Comparison of ENCODE assay signal across 8 cellular contexts in genomic region chr11:27701262-27702105, GRCh38. TPM values are rescaled to one million over a fixed set of nuclear protein-coding genes. Genes with fewer than 3 reads are reported as not detected.
DNase-seq lines count a peak whose midpoint lies in the region; ATAC-seq and TF ChIP-seq lines count a peak whose summit lies in the region.

No MANE protein-coding gene starts in this region.

- H2BK5ac ChIP-seq in IMR-90 (ENCODE audit: low read depth, low read length, poor library complexity, severe bottlenecking) = peak overlapping the region; percentile 91

- CTCF ChIA-PET in IMR-90 (lab: Yijun Ruan, JAX) = interaction anchor here (0.6 to 0.7 kb wide), 2 partner anchors 13 to 1300 kb away, joined by 3 to 6 read pairs; no protein-coding TSS in a partner anchor

- TF ChIP-seq RAD21 in IMR-90 (IDR thresholded peaks at IDR 0.05; ENCODE audit: low read length) = peak; percentile 59

- dilution Hi-C loops in IMR-90 (cut with HindIII; ENCODE audit: low sequenced_read_pairs, unreplicated experiment) = no loop called here

- peaks cover 4 to 21% of the 10 kb centered on the region in 2 experiments; a peak in 3 of 4 replicates for H3K79me1 ChIP-seq in IMR-90 (ENCODE audit: low read depth in 1 of 2, low read length in 2 of 2)

- H3K56ac ChIP-seq in IMR-90 (ENCODE audit: extremely low read depth, insufficient read depth, low read length) = peak overlapping the region; percentile 89

- H2AK5ac ChIP-seq in IMR-90 (ENCODE audit: low read depth, low read length) = peak overlapping the region; percentile 55; the same call in 1 of the 2 replicates

- H2AK9ac ChIP-seq in IMR-90 (replicated peaks; ENCODE audit: low read depth, low read length, poor library complexity) = peak overlapping the region; percentile 80

- peak overlapping the region; percentile 100 for H3K9ac ChIP-seq in IMR-90 (ENCODE audit: low read depth, low read length)

- H3K4me3 ChIP-seq in GM06990 (replicated peaks; ENCODE audit: low read depth, low read length) (peak overlapping the region; percentile 52), IMR-90 (ENCODE audit: insufficient read depth, low read depth, low read length) (peak overlapping the region; percentile 85)

- H3K36me3 ChIP-seq in GM06990 (ENCODE audit: control insufficient read depth, insufficient read depth, low read length) = no peaks in the 10 kb centered on the region
- H3K36me3 ChIP-seq in IMR-90 (ENCODE audit: control insufficient read depth, insufficient read depth, low read length) = peaks cover 6% of the 10 kb centered on the region

- H3K18ac ChIP-seq in IMR-90 (ENCODE audit: low read depth, low read length) = peak overlapping the region; percentile 84

- H2BK15ac ChIP-seq in IMR-90 (ENCODE audit: low read depth, low read length) = peak overlapping the region; percentile 79; the same call in 1 of the 3 replicates

- intact Hi-C loops in IMR-90 (cut with micrococcal nuclease) (loop anchor here (1.0 to 5.0 kb wide), 9 partner anchors 17 to 1055 kb away; no protein-coding TSS in a partner anchor), left ventricle myocardium superior (cut with micrococcal nuclease) (no loop called here), sciatic nerve (cut with DNase I) (no loop called here), CD14-positive monocyte (cut with micrococcal nuclease) (no loop called here)

- H3K27me3 Mint-ChIP-seq in activated T-cell treated with anti-CD3 and anti-CD28 coated beads, Interleukin-2, amount 50 U/mL, for 72 hours (ENCODE audit: low read depth) = peaks cover 77% of the 10 kb centered on the region
- peaks cover 58 to 81% (median 69%) of the 10 kb centered on the region in 3 donors for H3K27me3 Mint-ChIP-seq in CD14-positive monocyte (ENCODE audit: low read depth in 3 of 3)

- peak overlapping the region; percentile 95 for H3K4ac ChIP-seq in IMR-90 (ENCODE audit: low read depth, low read length)

- peaks cover 8% of the 10 kb centered on the region for H3K4me1 ChIP-seq in IMR-90 (ENCODE audit: control insufficient read depth, insufficient read depth, low read length)

- H4K91ac ChIP-seq in IMR-90 (ENCODE audit: insufficient read depth, low read depth, low read length) = peak overlapping the region; percentile 79

- H3K27ac ChIP-seq in IMR-90 (ENCODE audit: insufficient read depth, low read length) = peak overlapping the region; percentile 99

- H3K14ac ChIP-seq in IMR-90 (replicated peaks; ENCODE audit: low read depth, low read length) = peak overlapping the region; percentile 94

- H3K4me2 ChIP-seq in IMR-90 (ENCODE audit: low read depth, low read length) = peak overlapping the region; percentile 97

- peak; percentile 84 for TF ChIP-seq POLR2A in IMR-90 (IDR thresholded peaks at IDR 0.05; ENCODE audit: low read depth, low read length)

- H2BK20ac ChIP-seq in IMR-90 (ENCODE audit: low read depth, low read length) = peak overlapping the region; percentile 83

- no peaks in the 10 kb centered on the region for H3K9me3 ChIP-seq in IMR-90 (ENCODE audit: control insufficient read depth, insufficient read depth, low read length)

- H3K9me1 ChIP-seq in IMR-90 (ENCODE audit: insufficient read depth, low read length) = no peaks in the 10 kb centered on the region

- H3K27me3 ChIP-seq in GM06990 (replicated peaks; ENCODE audit: control insufficient read depth, insufficient read depth, low read length) = peaks cover 2% of the 10 kb centered on the region
- H3K27me3 ChIP-seq in IMR-90 (ENCODE audit: control insufficient read depth, insufficient read depth, low read length) = no peaks in the 10 kb centered on the region

- ATAC-seq in IMR-90 (ENCODE audit: low read depth) (peak; percentile 46), left ventricle myocardium superior (peak; percentile 62), sciatic nerve (peak; percentile 62)
- peak; percentile 26 to 40 for ATAC-seq in activated T-cell treated with anti-CD3 and anti-CD28 coated beads, Interleukin-2, amount 50 U/mL, for 72 hours (replicated peaks in 1 of 2)

- in situ Hi-C loops in IMR-90 (cut with MboI; ENCODE audit: low sequenced_read_pairs) = loop anchor here (5.0 to 25.0 kb wide), 5 partner anchors 403 to 1631 kb away; partner anchors contain the start of genes KIF18A and METTL15

- BruUV-seq in IMR-90 (replicated peaks; lab: Mats Ljungman, UMichigan) = no TSS peak

- peak overlapping the region; percentile 85 to 91 for H3K4me3 Mint-ChIP-seq in activated T-cell treated with anti-CD3 and anti-CD28 coated beads, Interleukin-2, amount 50 U/mL, for 72 hours
- H3K4me3 Mint-ChIP-seq in CD14-positive monocyte = peak overlapping the region in 1 of 2 donors; percentile 92

- peaks cover 0 to 2% of the 10 kb centered on the region in 2 donors for H3K36me3 Mint-ChIP-seq in activated T-cell treated with anti-CD3 and anti-CD28 coated beads, Interleukin-2, amount 50 U/mL, for 72 hours (ENCODE audit: insufficient read depth in 2 of 2)
- no peaks in the 10 kb centered on the region for H3K36me3 Mint-ChIP-seq in CD14-positive monocyte

- WGBS in IMR-90 (ENCODE audit: extremely low coverage in 2 of 2, insufficient read length in 1 of 2), 2 experiments = 0% methylated on average over 4 of the region's 33 CpGs; no CpG with 5 or more reads in 1 of the 2 experiments

- H3K9me3 Mint-ChIP-seq in activated T-cell treated with anti-CD3 and anti-CD28 coated beads, Interleukin-2, amount 50 U/mL, for 72 hours = peaks cover 0 to 1% of the 10 kb centered on the region in 2 donors
- peaks cover 0 to 24% (median 4%) of the 10 kb centered on the region in 7 donors for H3K9me3 Mint-ChIP-seq in CD14-positive monocyte

- peak overlapping the region; percentile 90 for H2BK120ac ChIP-seq in IMR-90 (ENCODE audit: low read depth, low read length)

- DNase-seq in A172 (ENCODE audit: low spot score) (peak; percentile 42), GM06990 (ENCODE audit: extremely low read depth, insufficient read length) (peak; percentile 31), IMR-90 (peak; percentile 89), left ventricle myocardium superior (peak; percentile 60), sciatic nerve (ENCODE audit: low spot score) (no peak), CD14-positive monocyte (ENCODE audit: low spot score) (no peak)
- no peak for DNase-seq in activated T-cell treated with anti-CD3 and anti-CD28 coated beads, Interleukin-2, amount 50 U/mL, for 72 hours
- no peak for DNase-seq in stimulated activated naive CD4-positive, alpha-beta T cell (lab: John Stamatoyannopoulos, UW)

- peak overlapping the region; percentile 88 for H2AFZ ChIP-seq in IMR-90 (replicated peaks; ENCODE audit: low read length, poor library complexity)

- TF ChIP-seq CTCF in GM06990 (IDR thresholded peaks at IDR 0.05; ENCODE audit: insufficient read depth, low read length, poor library complexity, severe bottlenecking) (peak; percentile 35), IMR-90 (conservative IDR thresholded peaks at IDR 0.05; ENCODE audit: low read depth, low read length) (peak; percentile 56), CD14-positive monocyte (IDR thresholded peaks at IDR 0.05) (no peak)

- H3K23ac ChIP-seq in IMR-90 (ENCODE audit: low read depth, low read length) = peak overlapping the region; percentile 93

- POLR2A ChIA-PET in IMR-90 (lab: Charles Lee; ENCODE audit: unreplicated experiment) = interaction anchor here (1.0 kb wide), 1 partner anchor 378 kb away, joined by 3 read pairs; no protein-coding TSS in a partner anchor

- H4K20me1 ChIP-seq in IMR-90 (ENCODE audit: insufficient read depth, low read length) = peaks cover 35% of the 10 kb centered on the region

- peak overlapping the region; percentile 79 to 92 for H4K8ac ChIP-seq in IMR-90 (ENCODE audit: low read depth in 2 of 2, low read length in 2 of 2)

- peak overlapping the region; percentile 90 for H4K5ac ChIP-seq in IMR-90 (ENCODE audit: low read depth, low read length)

- peaks cover 31% of the 10 kb centered on the region for H3K4me1 Mint-ChIP-seq in activated T-cell treated with anti-CD3 and anti-CD28 coated beads, Interleukin-2, amount 50 U/mL, for 72 hours (ENCODE audit: low read depth)
- H3K4me1 Mint-ChIP-seq in CD14-positive monocyte = peaks cover 22% of the 10 kb centered on the region

- H3K27ac Mint-ChIP-seq in activated T-cell treated with anti-CD3 and anti-CD28 coated beads, Interleukin-2, amount 50 U/mL, for 72 hours = no peak overlapping the region
- H3K27ac Mint-ChIP-seq in CD14-positive monocyte = no peak overlapping the region

TF ChIP-seq in IMR-90, 13 proteins besides CTCF, POLR2A, EP300 and RAD21:
- TF ChIP-seq RFX5 (IDR thresholded peaks at IDR 0.05; ENCODE audit: low read depth, low read length) (no peak), CHD1 (IDR thresholded peaks at IDR 0.05; ENCODE audit: low read depth, low read length) (no peak), SMC3 (IDR thresholded peaks at IDR 0.05; ENCODE audit: low read depth, low read length) (peak; percentile 54), MXI1 (IDR thresholded peaks at IDR 0.05; ENCODE audit: borderline replicate concordance, low read depth, low read length) (peak; percentile 68; the same call in 1 of the 2 replicates), ELK1 (IDR thresholded peaks at IDR 0.05; ENCODE audit: borderline replicate concordance, low read depth, low read length) (no peak), MAZ (IDR thresholded peaks at IDR 0.05; ENCODE audit: borderline replicate concordance, low read depth, low read length) (peak; percentile 74; the same call in 1 of the 2 replicates)

RNA-seq across cellular contexts. Expression of gene BDNF, which starts 1.2 kb away (rescaled TPM):
- 12.7 and 17.5 TPM in 2 replicates for total RNA-seq in A172 (2014; rRNA removed; shearing (Covaris generic))
- total RNA-seq in IMR-90 (2012; rRNA removed) (152 and 174 TPM in 2 replicates), left ventricle myocardium superior (2.4 TPM), sciatic nerve (0.18 TPM)
- polyA plus RNA-seq in IMR-90 (2012; rRNA removed) (91.9 and 94.8 TPM in 2 replicates), CD14-positive monocyte (not detected)
- polyA plus RNA-seq in IMR-90 (2012; cell fraction: cytosol; rRNA removed) = 50.7 and 60.1 TPM in 2 replicates
- 65.9 and 184 TPM in 2 replicates for polyA plus RNA-seq in IMR-90 (2012; cell fraction: nucleus; rRNA removed; ENCODE audit: low replicate concordance)
- not detected for total RNA-seq in activated T-cell treated with anti-CD3 and anti-CD28 coated beads, Interleukin-2, amount 50 U/mL, for 72 hours

Comparison
In these comparisons a context has a peak if more than half of its experiments do, and no peak if none do; other contexts are left out.
1. DNase-seq: peak in A172 (single experiment), GM06990 (single experiment), IMR-90 (single experiment) and left ventricle myocardium superior (single experiment); none in activated T-cell treated with anti-CD3 and anti-CD28 coated beads, Interleukin-2, amount 50 U/mL, for 72 hours (0 of 2), sciatic nerve (single experiment), stimulated activated naive CD4-positive, alpha-beta T cell (0 of 6) and CD14-positive monocyte (single experiment).
2. Peak in every context shown above with its lines, with median percentiles within 50 percentile points of each other: ATAC-seq.